ENCODE assay signal across 22 cellular contexts in genomic region chr11:44671234-44671633, GRCh38. TPM values are rescaled to one million over a fixed set of nuclear protein-coding genes. Genes with fewer than 3 reads are reported as not detected.
A peak's percentile ranks its signal among the peaks of the same experiment; 100 is the strongest.
DNase-seq lines count a peak whose midpoint lies in the region; TF ChIP-seq lines count a peak whose summit lies in the region.
"Had no signal": no experiment of that assay in that cellular context is flagged by ENCODE, and none has a peak within 500 bp of the region (broad histone marks: within the 10 kb centered on the region; RNA-seq: fewer than 3 reads in every experiment).

No MANE protein-coding gene starts in this region.

- peak overlapping the region; percentile 98 for H3K27ac ChIP-seq in HUES64 (ENCODE audit: low read depth, low read length)
- no peak overlapping the region for H3K27ac ChIP-seq in colonic mucosa
- H3K27ac ChIP-seq: C4-2B, RWPE1, SK-N-MC had no signal

- DNase-seq in H7 = peak; percentile 75
- DNase-seq in iPS DF 4.7 (ENCODE audit: extremely low read depth, low spot score) = peak; percentile 58
- DNase-seq in neural crest cell (ENCODE audit: low read depth, low spot score) = no peak
- no peak for DNase-seq in NCI-H2081 (lab: John Stamatoyannopoulos, UW)
- no peak for DNase-seq in colonic mucosa
- no peak for DNase-seq in NCI-H2171 (lab: John Stamatoyannopoulos, UW)
- DNase-seq: GDM1, MG63, NCI-H1417 treated with DMSO at 0.1 percent for 48 hours, NCI-H187, NCI-H2107, NCI-H510A, NCI-H748 treated with DMSO at 0.1 percent for 48 hours, SHP77 treated with DMSO at 0.1 percent for 48 hours, SW 1271 had no signal

- H3K4me1 ChIP-seq in HUES64 (ENCODE audit: insufficient read depth, low read length) (peaks cover 23% of the 10 kb centered on the region), colonic mucosa (no peaks in the 10 kb centered on the region)

- no peaks in the 10 kb centered on the region for H3K9me3 Mint-ChIP-seq in neural crest cell

- H3K9ac ChIP-seq in HUES64 (ENCODE audit: low read depth, low read length) = peak overlapping the region; percentile 52
- H3K9ac ChIP-seq in colonic mucosa (ENCODE audit: low read depth in 2 of 2, low read length in 2 of 2) = no peak overlapping the region

- intact Hi-C loops in colonic mucosa (cut with DNase I) = no loop called here

- peak overlapping the region; percentile 85 for H3K27ac Mint-ChIP-seq in neural crest cell (ENCODE audit: unreplicated experiment)

- H3K4me3 Mint-ChIP-seq in neural crest cell = no peak overlapping the region

- no peaks in the 10 kb centered on the region for H3K36me3 ChIP-seq in H7 (replicated peaks; ENCODE audit: control insufficient read depth, insufficient read depth, low read length)
- no peaks in the 10 kb centered on the region for H3K36me3 ChIP-seq in HUES64 (ENCODE audit: insufficient read depth, low read length)
- no peaks in the 10 kb centered on the region for H3K36me3 ChIP-seq in colonic mucosa
- H3K36me3 ChIP-seq: MG63 had no signal

- H3K36me3 Mint-ChIP-seq in neural crest cell (ENCODE audit: low read depth) = no peaks in the 10 kb centered on the region

- H3K4me3 ChIP-seq in H7 (ENCODE audit: insufficient read depth, low read depth, low read length) = no peak overlapping the region
- H3K4me3 ChIP-seq in HUES64 (ENCODE audit: low read length) = peak overlapping the region; percentile 38
- H3K4me3 ChIP-seq in colonic mucosa = no peak overlapping the region
- H3K4me3 ChIP-seq: K562, MG63, SK-N-MC had no signal

- H3K27me3 ChIP-seq in H7 (ENCODE audit: control insufficient read depth, insufficient read depth, low read length) (no peaks in the 10 kb centered on the region), HUES64 (ENCODE audit: insufficient read depth, low read length) (no peaks in the 10 kb centered on the region), colonic mucosa (no peaks in the 10 kb centered on the region)

- peaks cover 4% of the 10 kb centered on the region; the same call in 1 of the 2 replicates for H3K9me3 ChIP-seq in HUES64 (ENCODE audit: insufficient read depth, low read depth, low read length)
- no peaks in the 10 kb centered on the region for H3K9me3 ChIP-seq in colonic mucosa
- H3K9me3 ChIP-seq: MG63 had no signal

- H3K27me3 Mint-ChIP-seq in neural crest cell (ENCODE audit: low read depth) = peaks cover 2% of the 10 kb centered on the region

- no peak for TF ChIP-seq CTCF in neural crest cell (conservative IDR thresholded peaks at IDR 0.05)
- no peak for TF ChIP-seq CTCF in colonic mucosa (IDR thresholded peaks at IDR 0.05)

- H3K4me1 Mint-ChIP-seq in neural crest cell = peaks cover 9% of the 10 kb centered on the region

- 17% methylated on average over 1 of the region's 1 CpG for WGBS in HUES64

RNA-seq across cellular contexts. Expression of gene TSPAN18, which starts 55.5 kb away (rescaled TPM):
- 25.7 and 27.7 TPM in 2 replicates for total RNA-seq in H7 (2014; rRNA removed; shearing (Covaris generic))
- polyA plus RNA-seq in HUES64 (2013, experiment 1 of 2) = 38.1 TPM
- 42.0 TPM for polyA plus RNA-seq in HUES64 (2013, experiment 2 of 2)
- total RNA-seq in neural crest cell (116 and 125 TPM in 2 replicates), colonic mucosa (10 to 100 TPM in 1 of 2 donors, 1 to 10 TPM in 1; 3.4 to 13.4 TPM)
- total RNA-seq: HepG2, LHCN-M2 had no signal
- polyA plus RNA-seq: HepG2 had no signal

Comparison
In these comparisons a context has a peak if more than half of its experiments do, and no peak if none do; other contexts are left out.
1. DNase-seq: peak in H7 (single experiment) and iPS DF 4.7 (single experiment); none in neural crest cell (single experiment), NCI-H2081 (0 of 2), colonic mucosa (single experiment) and NCI-H2171 (single experiment).